8 cellular contexts compared by ENCODE assay signal in genomic region chr6:108114861-108115597, GRCh38. TPM values are rescaled to one million over a fixed set of nuclear protein-coding genes. Genes with fewer than 3 reads are reported as not detected.
DNase-seq lines count a peak whose midpoint lies in the region; ATAC-seq and TF ChIP-seq lines count a peak whose summit lies in the region.

No MANE protein-coding gene starts in this region.

- peak overlapping the region in 1 of 2 experiments; percentile 89 for H3K23ac ChIP-seq in mesenchymal stem cell (ENCODE audit: low read length in 2 of 2)

- no peak for TF ChIP-seq CTCF in right atrium auricular region (IDR thresholded peaks at IDR 0.05)
- no peak for TF ChIP-seq CTCF in thyroid gland (IDR thresholded peaks at IDR 0.05)

- no peak overlapping the region for H2AK5ac ChIP-seq in mesenchymal stem cell (ENCODE audit: low read length, severe bottlenecking)

- peaks cover 5% of the 10 kb centered on the region for H3K36me3 Mint-ChIP-seq in T-helper 1 cell treated with Interleukin-12 subunit alpha and Interleukin-12 subunit beta and Interleukin-4 antibody, amounts not matched to agents 30 μg/mL and 1 μg/mL, for 36 hours (ENCODE audit: low read depth)

- no peak overlapping the region for H2BK15ac ChIP-seq in mesenchymal stem cell (ENCODE audit: low read depth, poor library complexity, severe bottlenecking)

- H4K91ac ChIP-seq in mesenchymal stem cell (ENCODE audit: low read length) = no peak overlapping the region

- H3K27me3 Mint-ChIP-seq in T-helper 1 cell treated with Interleukin-12 subunit alpha and Interleukin-12 subunit beta and Interleukin-4 antibody, amounts not matched to agents 30 μg/mL and 1 μg/mL, for 36 hours (ENCODE audit: low read depth) = peaks cover 92% of the 10 kb centered on the region

- H3K36me3 ChIP-seq in right atrium auricular region (no peaks in the 10 kb centered on the region), mesenchymal stem cell (ENCODE audit: control insufficient read depth in 1 of 2, insufficient read depth in 2 of 2, low read depth in 1 of 2, low read length in 2 of 2) (no peaks in the 10 kb centered on the region), thyroid gland (no peaks in the 10 kb centered on the region)

- peak overlapping the region in 1 of 2 donors; percentile 41 for H3K4me3 ChIP-seq in right atrium auricular region
- H3K4me3 ChIP-seq in mesenchymal stem cell (ENCODE audit: insufficient read depth in 1 of 2, low read depth in 1 of 2, low read length in 2 of 2) = peak overlapping the region; percentile 37 to 75
- peak overlapping the region in 1 of 3 donors; percentile 23 for H3K4me3 ChIP-seq in thyroid gland (replicated peaks in 1 of 3)

- no peak overlapping the region for H3K4ac ChIP-seq in mesenchymal stem cell (ENCODE audit: low read depth in 1 of 2, low read length in 2 of 2)

- peak overlapping the region; percentile 34 for H3K9ac ChIP-seq in mesenchymal stem cell (ENCODE audit: low read length)

- H3K4me1 ChIP-seq in right atrium auricular region = peaks cover 0 to 57% of the 10 kb centered on the region in 2 donors
- H3K4me1 ChIP-seq in mesenchymal stem cell (ENCODE audit: control insufficient read depth, insufficient read depth, low read depth, low read length) = peaks cover 40% of the 10 kb centered on the region
- peaks cover 25 to 39% of the 10 kb centered on the region in 2 donors for H3K4me1 ChIP-seq in thyroid gland

- WGBS in mesenchymal stem cell = 1% methylated on average over 49 of the region's 49 CpGs
- 3 to 4% methylated on average over 30 to 43 of the region's 49 CpGs for WGBS in thyroid gland, 2 donors

- no peak overlapping the region for H2BK120ac ChIP-seq in mesenchymal stem cell (ENCODE audit: low read depth, low read length)

- peak; percentile 88 for DNase-seq in Right ventricle myocardium inferior (ENCODE audit: missing footprints)
- no peak for DNase-seq in right atrium auricular region (ENCODE audit: low spot score)
- peak; percentile 85 for DNase-seq in ecto neural progenitor cell (ENCODE audit: low spot score)
- DNase-seq in mesenchymal stem cell = peak; percentile 63
- peak; percentile 25 to 34 for DNase-seq in thyroid gland
- no peak for DNase-seq in amniotic stem cell (lab: John Stamatoyannopoulos, UW)
- DNase-seq in ureter (ENCODE audit: low spot score) = no peak

- H2BK12ac ChIP-seq in mesenchymal stem cell (ENCODE audit: low read length in 2 of 2) = peak overlapping the region in 1 of 2 experiments; percentile 31

- peak overlapping the region; percentile 76 for H3K4me2 ChIP-seq in mesenchymal stem cell (ENCODE audit: low read length, poor library complexity, severe bottlenecking)

- no peaks in the 10 kb centered on the region for H3K79me1 ChIP-seq in mesenchymal stem cell (replicated peaks; ENCODE audit: low read length, poor library complexity, severe bottlenecking)

- peak overlapping the region in 1 of 2 experiments; percentile 90 for H3K14ac ChIP-seq in mesenchymal stem cell (ENCODE audit: low read length in 2 of 2)

- H3K18ac ChIP-seq in mesenchymal stem cell (ENCODE audit: low read depth in 1 of 2, low read length in 2 of 2) = no peak overlapping the region

- H3K27me3 ChIP-seq in right atrium auricular region (peaks cover 29 to 37% of the 10 kb centered on the region in 2 donors), mesenchymal stem cell (ENCODE audit: control insufficient read depth in 1 of 2, insufficient read depth in 1 of 2, low read length in 2 of 2) (peaks cover 76 to 84% of the 10 kb centered on the region in 2 experiments), thyroid gland (no peaks in the 10 kb centered on the region)

- H2AFZ ChIP-seq in mesenchymal stem cell (ENCODE audit: low read depth, low read length) = peak overlapping the region; percentile 14

- intact Hi-C loops in Right ventricle myocardium inferior (cut with DNase I) (loop anchor here (5.0 kb wide), 2 partner anchors 57 to 377 kb away; no protein-coding TSS in a partner anchor), thyroid gland (cut with DNase I) (loop anchor here (5.0 to 10.0 kb wide), 2 partner anchors 377 to 410 kb away; no protein-coding TSS in a partner anchor)

- no peak overlapping the region for H2BK5ac ChIP-seq in mesenchymal stem cell (ENCODE audit: low read depth, low read length, poor library complexity, severe bottlenecking)

- H3K27ac ChIP-seq in right atrium auricular region (no peak overlapping the region), mesenchymal stem cell (ENCODE audit: low read length, poor library complexity, severe bottlenecking) (no peak overlapping the region), thyroid gland (no peak overlapping the region)

- no peak for TF ChIP-seq POLR2A in thyroid gland (IDR thresholded peaks at IDR 0.05)

- peaks cover 32% of the 10 kb centered on the region for H3K4me1 Mint-ChIP-seq in T-helper 1 cell treated with Interleukin-12 subunit alpha and Interleukin-12 subunit beta and Interleukin-4 antibody, amounts not matched to agents 30 μg/mL and 1 μg/mL, for 36 hours (ENCODE audit: low read depth)

- H3K9me3 ChIP-seq in right atrium auricular region = no peaks in the 10 kb centered on the region
- H3K9me3 ChIP-seq in mesenchymal stem cell (ENCODE audit: control insufficient read depth, low read length) = no peaks in the 10 kb centered on the region
- no peaks in the 10 kb centered on the region for H3K9me3 ChIP-seq in thyroid gland

- peak; percentile 58 for ATAC-seq in Right ventricle myocardium inferior

- no peaks in the 10 kb centered on the region for H3K9me3 Mint-ChIP-seq in T-helper 1 cell treated with Interleukin-12 subunit alpha and Interleukin-12 subunit beta and Interleukin-4 antibody, amounts not matched to agents 30 μg/mL and 1 μg/mL, for 36 hours

- H3K27ac Mint-ChIP-seq in T-helper 1 cell treated with Interleukin-12 subunit alpha and Interleukin-12 subunit beta and Interleukin-4 antibody, amounts not matched to agents 30 μg/mL and 1 μg/mL, for 36 hours = peak overlapping the region; percentile 68

- no peak overlapping the region for H4K8ac ChIP-seq in mesenchymal stem cell (ENCODE audit: low read length)

- peak overlapping the region; percentile 76 for H3K4me3 Mint-ChIP-seq in T-helper 1 cell treated with Interleukin-12 subunit alpha and Interleukin-12 subunit beta and Interleukin-4 antibody, amounts not matched to agents 30 μg/mL and 1 μg/mL, for 36 hours

RNA-seq across cellular contexts. Expression of gene OSTM1, which starts 40.5 kb away (rescaled TPM):
- total RNA-seq in Right ventricle myocardium inferior (34.8 TPM), right atrium auricular region (10 to 100 TPM; 38.4 to 80.2 TPM), thyroid gland (100 to 1,000 TPM in 1 of 4 donors, 10 to 100 TPM in 3; 41.0 to 110 (median 53.6) TPM), ureter (40.3 TPM)
- 48.2 TPM for polyA plus RNA-seq in mesenchymal stem cell (2013, experiment 1 of 2)
- 48.8 TPM for polyA plus RNA-seq in mesenchymal stem cell (2013, experiment 2 of 2)

RNA-seq across cellular contexts. Expression of gene NR2E1, which starts 50.8 kb away (rescaled TPM):
- total RNA-seq in Right ventricle myocardium inferior (not detected), right atrium auricular region (not detected), thyroid gland (not detected), ureter (0.18 TPM)
- not detected for polyA plus RNA-seq in mesenchymal stem cell (2013, experiment 1 of 2)
- not detected for polyA plus RNA-seq in mesenchymal stem cell (2013, experiment 2 of 2)

Comparison
In these comparisons a context has a peak if more than half of its experiments do, and no peak if none do; other contexts are left out.
1. DNase-seq: peak in Right ventricle myocardium inferior (single experiment), ecto neural progenitor cell (single experiment), mesenchymal stem cell (single experiment) and thyroid gland (2 of 2); none in right atrium auricular region (single experiment), amniotic stem cell (single experiment) and ureter (single experiment).